Comparison of ENCODE assay signal across 3 cellular contexts in the genomic region with DNA sequence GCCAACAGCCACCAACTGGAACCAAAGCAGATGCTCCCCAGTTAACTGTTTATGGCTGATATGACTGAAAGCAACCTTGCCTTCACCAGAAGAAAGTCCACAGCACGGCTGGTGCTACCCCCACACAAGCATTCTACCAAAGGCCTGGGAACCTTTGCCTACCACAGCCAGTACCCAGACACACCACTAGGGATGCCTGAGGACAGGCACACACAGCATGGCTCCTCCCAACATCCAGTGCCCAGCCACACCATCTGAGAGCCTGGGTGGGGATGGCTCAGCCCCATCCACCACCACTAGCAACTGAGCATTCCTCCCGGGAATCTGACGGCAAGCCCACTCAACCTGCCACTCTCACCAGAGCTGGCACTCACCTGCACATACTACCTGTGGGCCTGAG.
TF ChIP-seq lines count a peak whose summit lies in the region.

No MANE protein-coding gene starts in this region.

TF ChIP-seq in GM23338, 12 proteins besides CTCF, POLR2A, EP300 and RAD21 (continues in another document):
- TF ChIP-seq POLR2AphosphoS5 (IDR thresholded peaks at IDR 0.05; ENCODE audit: low read depth) (no peak), EZH2 (IDR thresholded peaks at IDR 0.05; ENCODE audit: low read depth, unreplicated experiment) (no peak), STAT1 (IDR thresholded peaks at IDR 0.05; ENCODE audit: unreplicated experiment) (no peak), NANOG (IDR thresholded peaks at IDR 0.05; ENCODE audit: borderline replicate concordance) (no peak), CREB1 (CRISPR knock-in tag; IDR thresholded peaks at IDR 0.05; ENCODE audit: low read depth) (no peak), ZNF331 (CRISPR knock-in tag; IDR thresholded peaks at IDR 0.05; ENCODE audit: low read depth) (no peak), ZNF114 (CRISPR knock-in tag; IDR thresholded peaks at IDR 0.05) (no peak)
- TF ChIP-seq, protein P1, sequence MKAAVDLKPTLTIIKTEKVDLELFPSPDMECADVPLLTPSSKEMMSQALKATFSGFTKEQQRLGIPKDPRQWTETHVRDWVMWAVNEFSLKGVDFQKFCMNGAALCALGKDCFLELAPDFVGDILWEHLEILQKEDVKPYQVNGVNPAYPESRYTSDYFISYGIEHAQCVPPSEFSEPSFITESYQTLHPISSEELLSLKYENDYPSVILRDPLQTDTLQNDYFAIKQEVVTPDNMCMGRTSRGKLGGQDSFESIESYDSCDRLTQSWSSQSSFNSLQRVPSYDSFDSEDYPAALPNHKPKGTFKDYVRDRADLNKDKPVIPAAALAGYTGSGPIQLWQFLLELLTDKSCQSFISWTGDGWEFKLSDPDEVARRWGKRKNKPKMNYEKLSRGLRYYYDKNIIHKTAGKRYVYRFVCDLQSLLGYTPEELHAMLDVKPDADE (IDR thresholded peaks at IDR 0.05): no peak

TF ChIP-seq in IMR-90, 13 proteins besides CTCF, POLR2A, EP300 and RAD21:
- TF ChIP-seq, protein P2, sequence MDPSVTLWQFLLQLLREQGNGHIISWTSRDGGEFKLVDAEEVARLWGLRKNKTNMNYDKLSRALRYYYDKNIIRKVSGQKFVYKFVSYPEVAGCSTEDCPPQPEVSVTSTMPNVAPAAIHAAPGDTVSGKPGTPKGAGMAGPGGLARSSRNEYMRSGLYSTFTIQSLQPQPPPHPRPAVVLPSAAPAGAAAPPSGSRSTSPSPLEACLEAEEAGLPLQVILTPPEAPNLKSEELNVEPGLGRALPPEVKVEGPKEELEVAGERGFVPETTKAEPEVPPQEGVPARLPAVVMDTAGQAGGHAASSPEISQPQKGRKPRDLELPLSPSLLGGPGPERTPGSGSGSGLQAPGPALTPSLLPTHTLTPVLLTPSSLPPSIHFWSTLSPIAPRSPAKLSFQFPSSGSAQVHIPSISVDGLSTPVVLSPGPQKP (IDR thresholded peaks at IDR 0.05; ENCODE audit: borderline replicate concordance, low read depth, low read length): no peak
- no peak for TF ChIP-seq SMC3 (IDR thresholded peaks at IDR 0.05; ENCODE audit: low read depth, low read length)
- no peak for TF ChIP-seq MAZ (IDR thresholded peaks at IDR 0.05; ENCODE audit: borderline replicate concordance, low read depth, low read length)
- no peak for TF ChIP-seq MXI1 (IDR thresholded peaks at IDR 0.05; ENCODE audit: borderline replicate concordance, low read depth, low read length)
- no peak for TF ChIP-seq RCOR1 (IDR thresholded peaks at IDR 0.05; ENCODE audit: insufficient replicate concordance, low read length)
- TF ChIP-seq NFE2L2 (IDR thresholded peaks at IDR 0.05; ENCODE audit: low read depth, low read length): no peak
- TF ChIP-seq RFX5 (IDR thresholded peaks at IDR 0.05; ENCODE audit: low read depth, low read length): no peak
- TF ChIP-seq, protein P3, sequence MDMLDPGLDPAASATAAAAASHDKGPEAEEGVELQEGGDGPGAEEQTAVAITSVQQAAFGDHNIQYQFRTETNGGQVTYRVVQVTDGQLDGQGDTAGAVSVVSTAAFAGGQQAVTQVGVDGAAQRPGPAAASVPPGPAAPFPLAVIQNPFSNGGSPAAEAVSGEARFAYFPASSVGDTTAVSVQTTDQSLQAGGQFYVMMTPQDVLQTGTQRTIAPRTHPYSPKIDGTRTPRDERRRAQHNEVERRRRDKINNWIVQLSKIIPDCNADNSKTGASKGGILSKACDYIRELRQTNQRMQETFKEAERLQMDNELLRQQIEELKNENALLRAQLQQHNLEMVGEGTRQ (IDR thresholded peaks at IDR 0.05; ENCODE audit: low read depth, low read length): no peak
- TF ChIP-seq BHLHE40 (IDR thresholded peaks at IDR 0.05; ENCODE audit: low read depth, low read length): no peak

TF ChIP-seq in HepG2, 621 proteins besides CTCF, POLR2A, EP300 and RAD21:
- TF ChIP-seq, protein P4, sequence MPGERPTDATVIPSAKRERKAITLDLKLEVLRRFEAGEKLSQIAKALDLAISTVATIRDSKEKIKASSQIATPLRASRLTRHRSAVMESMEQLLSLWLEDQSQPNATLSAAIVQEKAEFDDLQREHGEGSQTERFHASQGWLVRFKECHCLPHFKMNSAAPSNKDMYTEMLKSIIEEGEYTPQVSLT (CRISPR knock-in tag; IDR thresholded peaks at IDR 0.05; ENCODE audit: borderline replicate concordance, low read depth): no peak
- TF ChIP-seq ZNF317 (CRISPR knock-in tag; IDR thresholded peaks at IDR 0.05) (no peak), NR1H2 (CRISPR knock-in tag; IDR thresholded peaks at IDR 0.05; ENCODE audit: borderline replicate concordance, low read depth) (no peak), NFKB2 (CRISPR knock-in tag; IDR thresholded peaks at IDR 0.05; ENCODE audit: borderline replicate concordance) (no peak), ZFP82 (CRISPR knock-in tag; IDR thresholded peaks at IDR 0.05; ENCODE audit: borderline replicate concordance) (no peak), ARNTL (CRISPR knock-in tag; IDR thresholded peaks at IDR 0.05) (no peak), ZFP62 (CRISPR knock-in tag; IDR thresholded peaks at IDR 0.05) (no peak), FOSL1 (CRISPR knock-in tag; IDR thresholded peaks at IDR 0.05; ENCODE audit: borderline replicate concordance) (no peak), TEAD2 (CRISPR knock-in tag; IDR thresholded peaks at IDR 0.05) (no peak), CREB1 (IDR thresholded peaks at IDR 0.05) (no peak), CREB1 (CRISPR knock-in tag; IDR thresholded peaks at IDR 0.05) (no peak), SOX13 (IDR thresholded peaks at IDR 0.05) (no peak), SOX13 (CRISPR knock-in tag; conservative IDR thresholded peaks at IDR 0.05 in 1 of 2, IDR thresholded peaks at IDR 0.05 in 1 of 2) (no peak), SMARCE1 (IDR thresholded peaks at IDR 0.05; ENCODE audit: borderline replicate concordance) (no peak)
- TF ChIP-seq, protein P3 (IDR thresholded peaks at IDR 0.05; ENCODE audit: low read depth, low read length): no peak
- TF ChIP-seq, protein P3 (CRISPR knock-in tag; IDR thresholded peaks at IDR 0.05; ENCODE audit: borderline replicate concordance): no peak
- TF ChIP-seq, protein P5, sequence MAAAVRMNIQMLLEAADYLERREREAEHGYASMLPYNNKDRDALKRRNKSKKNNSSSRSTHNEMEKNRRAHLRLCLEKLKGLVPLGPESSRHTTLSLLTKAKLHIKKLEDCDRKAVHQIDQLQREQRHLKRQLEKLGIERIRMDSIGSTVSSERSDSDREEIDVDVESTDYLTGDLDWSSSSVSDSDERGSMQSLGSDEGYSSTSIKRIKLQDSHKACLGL (CRISPR knock-in tag; IDR thresholded peaks at IDR 0.05): no peak
- TF ChIP-seq, protein P6, sequence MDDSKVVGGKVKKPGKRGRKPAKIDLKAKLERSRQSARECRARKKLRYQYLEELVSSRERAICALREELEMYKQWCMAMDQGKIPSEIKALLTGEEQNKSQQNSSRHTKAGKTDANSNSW (CRISPR knock-in tag; IDR thresholded peaks at IDR 0.05; ENCODE audit: borderline replicate concordance): no peak
TF ChIP-seq in HepG2: peak in this region for 0.
